Comparison of ENCODE assay signal across 1 cellular context in the genomic region with DNA sequence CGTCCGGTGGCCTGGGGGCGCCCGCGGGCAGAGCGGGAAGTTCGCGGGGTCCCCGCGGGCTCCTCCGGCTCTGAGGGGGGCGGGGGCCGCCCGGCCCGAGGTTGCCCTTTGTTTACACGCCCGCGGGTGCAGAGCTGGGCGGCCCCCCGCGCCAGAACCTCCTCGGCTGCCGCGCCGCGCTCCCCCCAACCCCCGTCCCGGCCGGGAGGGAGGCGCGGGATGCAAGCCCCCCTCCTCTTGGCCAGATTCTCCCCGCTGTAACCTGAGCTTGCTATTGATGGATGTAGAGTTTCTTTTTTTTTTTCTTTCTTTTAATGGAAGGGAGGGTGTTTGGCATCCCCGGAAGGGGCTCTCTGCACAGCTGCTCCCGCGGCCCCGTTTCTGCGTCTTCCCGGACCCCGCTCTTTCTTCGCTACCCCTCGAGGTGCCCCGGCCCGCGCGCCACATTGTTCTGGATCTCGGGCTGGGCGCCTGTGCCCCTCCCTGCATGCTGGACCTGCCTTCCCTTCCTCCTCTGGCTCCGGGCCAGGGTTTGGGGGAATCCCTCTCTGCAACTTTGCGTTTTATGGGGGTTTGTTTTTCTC.
TF ChIP-seq lines count a peak whose summit lies in the region.

No MANE protein-coding gene starts in this region.

TF ChIP-seq in GM12878, 131 proteins besides CTCF, POLR2A, EP300 and RAD21:
- TF ChIP-seq EGR1 (IDR thresholded peaks at IDR 0.05; ENCODE audit: borderline replicate concordance in 1 of 2, low read depth in 2 of 2, low read length in 2 of 2): 0 out of 3 replicates have a peak, but pooled peaks of 1 of the 2 experiments have one; percentile 5
- TF ChIP-seq ASH2L (IDR thresholded peaks at IDR 0.05; ENCODE audit: borderline replicate concordance, low read depth): no peak
- TF ChIP-seq SMAD1 (IDR thresholded peaks at IDR 0.05; ENCODE audit: low read depth, partially characterized antibody): peak; percentile 80
- peak; percentile 32 for TF ChIP-seq SP1 (IDR thresholded peaks at IDR 0.05; ENCODE audit: low read depth, low read length)
- TF ChIP-seq GATAD2B (conservative IDR thresholded peaks at IDR 0.05; ENCODE audit: low read depth): 0 out of 2 replicates have a peak, but pooled peaks have one; percentile 5
- 0 out of 2 replicates have a peak, but pooled peaks have one; percentile 12 for TF ChIP-seq EED (IDR thresholded peaks at IDR 0.05; ENCODE audit: low read depth)
